8 cellular contexts compared by ENCODE assay signal in genomic region chrX:48003758-48004457, GRCh38. TPM values are rescaled to one million over a fixed set of nuclear protein-coding genes. Genes with fewer than 3 reads are reported as not detected.
DNase-seq lines count a peak whose midpoint lies in the region; TF ChIP-seq lines count a peak whose summit lies in the region.

Gene ZNF182 (minus strand): TSS chrX:48003989. CDS start chrX:48002609, 1,380 bp downstream.

- peaks cover 14% of the 10 kb centered on the region for H3K4me1 Mint-ChIP-seq in HFFc6 (ENCODE audit: low read depth)
- peaks cover 29% of the 10 kb centered on the region for H3K4me1 Mint-ChIP-seq in activated naive CD4-positive, alpha-beta T cell treated with anti-CD3 and anti-CD28 coated beads, Interleukin-2, amount 50 U/mL, for 24 hours

- H3K9me3 ChIP-seq in SK-N-MC (ENCODE audit: low read depth, low read length) (no peaks in the 10 kb centered on the region), suprapubic skin (no peaks in the 10 kb centered on the region)

- peak within 1 kb of the TSS; percentile 64 for H3K4me3 ChIP-seq in GM06990 (replicated peaks; ENCODE audit: low read depth, low read length)
- H3K4me3 ChIP-seq in SK-N-MC: peak within 1 kb of the TSS; percentile 74
- H3K4me3 ChIP-seq in suprapubic skin: peak within 1 kb of the TSS; percentile 57

- H3K27ac Mint-ChIP-seq in HFFc6: peak within 1 kb of the TSS; percentile 94
- H3K27ac Mint-ChIP-seq in activated naive CD4-positive, alpha-beta T cell treated with anti-CD3 and anti-CD28 coated beads, Interleukin-2, amount 50 U/mL, for 24 hours: peak within 1 kb of the TSS; percentile 99

- H3K36me3 Mint-ChIP-seq in HFFc6 (ENCODE audit: low read depth): peaks cover 12% of the 10 kb centered on the region
- peaks cover 3% of the 10 kb centered on the region for H3K36me3 Mint-ChIP-seq in activated naive CD4-positive, alpha-beta T cell treated with anti-CD3 and anti-CD28 coated beads, Interleukin-2, amount 50 U/mL, for 24 hours

- H3K27ac ChIP-seq in SK-N-MC: no peak within 1 kb of the TSS
- H3K27ac ChIP-seq in suprapubic skin: peak within 1 kb of the TSS; percentile 67

- H3K36me3 ChIP-seq in GM06990 (ENCODE audit: control insufficient read depth, insufficient read depth, low read length) (no peaks in the 10 kb centered on the region), SK-N-MC (ENCODE audit: insufficient read depth, low read length) (peaks cover 8% of the 10 kb centered on the region), suprapubic skin (no peaks in the 10 kb centered on the region)

- H3K27me3 ChIP-seq in GM06990 (replicated peaks; ENCODE audit: control insufficient read depth, insufficient read depth, low read length) (no peaks in the 10 kb centered on the region), suprapubic skin (no peaks in the 10 kb centered on the region)

- H3K4me1 ChIP-seq in suprapubic skin: peaks cover 10% of the 10 kb centered on the region

- peak within 1 kb of the TSS; percentile 76 for H3K9ac ChIP-seq in SK-N-MC (ENCODE audit: insufficient read length)

- H3K4me3 Mint-ChIP-seq in HFFc6: peak within 1 kb of the TSS; percentile 95
- peak within 1 kb of the TSS; percentile 100 for H3K4me3 Mint-ChIP-seq in activated naive CD4-positive, alpha-beta T cell treated with anti-CD3 and anti-CD28 coated beads, Interleukin-2, amount 50 U/mL, for 24 hours

- TF ChIP-seq CTCF in GM06990 (IDR thresholded peaks at IDR 0.05; ENCODE audit: insufficient read depth, low read length, poor library complexity, severe bottlenecking): no peak
- no peak for TF ChIP-seq CTCF in HFFc6 (IDR thresholded peaks at IDR 0.05)
- no peak for TF ChIP-seq CTCF in suprapubic skin (IDR thresholded peaks at IDR 0.05)

- DNase-seq in GM06990 (ENCODE audit: extremely low read depth, insufficient read length) (peak; percentile 91), HFFc6 (peak; percentile 82), NCI-H1092 (lab: John Stamatoyannopoulos, UW) (peak; percentile 97), SK-N-MC (ENCODE audit: low read depth, low spot score) (peak; percentile 2), globus pallidus (ENCODE audit: low spot score) (peak; percentile 85), occipital lobe (lab: John Stamatoyannopoulos, UW) (peak; percentile 73), suprapubic skin (ENCODE audit: low spot score in 2 of 2) (peak; percentile 93 to 95)

- peaks cover 8% of the 10 kb centered on the region for H3K27me3 Mint-ChIP-seq in HFFc6 (ENCODE audit: insufficient read depth)
- no peaks in the 10 kb centered on the region for H3K27me3 Mint-ChIP-seq in activated naive CD4-positive, alpha-beta T cell treated with anti-CD3 and anti-CD28 coated beads, Interleukin-2, amount 50 U/mL, for 24 hours

- 44% methylated on average over 33 of the region's 34 CpGs for WGBS in suprapubic skin

- no peaks in the 10 kb centered on the region for H3K9me3 Mint-ChIP-seq in HFFc6
- H3K9me3 Mint-ChIP-seq in activated naive CD4-positive, alpha-beta T cell treated with anti-CD3 and anti-CD28 coated beads, Interleukin-2, amount 50 U/mL, for 24 hours: no peaks in the 10 kb centered on the region

- TF ChIP-seq EP300 in suprapubic skin (IDR thresholded peaks at IDR 0.05): no peak

- TF ChIP-seq POLR2A in suprapubic skin (IDR thresholded peaks at IDR 0.05): peak in 1 of 2 donors; percentile 34

RNA-seq across cellular contexts. Expression of gene ZNF182, which starts in this region (rescaled TPM):
- total RNA-seq in HFFc6 (2021; fragmentation: NEBNext Ultra II Directional; extraction: Animal tissue kit (Norgen Biotek cat#: 25700)): 1 to 10 TPM; 2.0 to 2.7 (median 2.5) TPM
- total RNA-seq in occipital lobe (7.2 TPM), suprapubic skin (1 to 10 TPM; 2.1 to 6.7 (median 3.3) TPM)

Comparison
In these comparisons a context has a peak if more than half of its experiments do, and no peak if none do; other contexts are left out.
1. DNase-seq: peak in every context shown above with its lines; median percentile 97 in NCI-H1092; 94 in suprapubic skin; 91 in GM06990; 85 in globus pallidus; 82 in HFFc6; 73 in occipital lobe; 2 in SK-N-MC.